ENCODE assay signal across 1 cellular context in the genomic region with DNA sequence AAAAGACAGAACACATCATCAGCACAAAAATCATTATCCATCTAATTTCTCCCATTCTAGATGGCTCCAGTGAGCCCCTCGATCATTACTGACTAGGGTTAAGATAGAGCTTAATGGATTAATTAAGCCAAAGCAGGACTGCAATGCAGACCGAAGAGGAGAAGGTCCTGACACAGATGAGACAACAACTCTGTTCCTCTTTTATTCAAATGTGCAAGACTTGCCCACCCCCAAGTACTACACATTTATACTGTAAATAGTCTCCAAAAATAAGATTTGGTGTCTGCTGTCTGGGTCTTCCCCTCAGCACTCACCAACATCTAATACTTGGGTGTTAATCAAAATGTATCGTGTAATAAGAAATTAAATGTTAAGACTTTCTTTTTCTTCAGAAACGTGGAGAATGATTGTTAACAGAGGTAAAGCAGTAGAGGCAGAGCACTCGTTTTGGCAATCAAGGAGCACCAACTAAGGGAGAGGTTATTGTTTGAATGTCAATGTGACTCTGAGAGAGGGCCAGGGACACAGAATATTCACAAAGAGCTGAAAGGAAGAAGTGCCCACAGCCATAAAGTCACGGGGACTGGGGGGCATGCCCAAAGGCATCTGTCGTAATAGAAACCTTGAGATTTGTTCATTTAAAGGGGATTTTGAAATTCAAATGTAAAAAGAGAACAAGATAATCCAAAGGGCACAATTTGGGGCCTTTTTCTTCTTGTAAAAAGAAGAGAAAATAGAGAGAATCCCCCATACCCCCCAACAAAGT.
TF ChIP-seq lines count a peak whose summit lies in the region.

No MANE protein-coding gene starts in this region.

TF ChIP-seq in WTC11, 78 proteins besides CTCF, POLR2A, EP300 and RAD21 (continued from another document):
- TF ChIP-seq TP53 (CRISPR knock-in tag; IDR thresholded peaks at IDR 0.05) (no peak), ETV6 (CRISPR knock-in tag; IDR thresholded peaks at IDR 0.05) (no peak), IRF2 (CRISPR knock-in tag; IDR thresholded peaks at IDR 0.05; ENCODE audit: borderline replicate concordance, low read depth) (no peak)
TF ChIP-seq in WTC11: peak in this region for 0.
